ENCODE assay signal across 4 cellular contexts in genomic region chrX:1192196-1192595, GRCh38. TPM values are rescaled to one million over a fixed set of nuclear protein-coding genes. Genes with fewer than 3 reads are reported as not detected.
"Had no signal": no experiment of that assay in that cellular context is flagged by ENCODE, and none has a peak within 500 bp of the region (broad histone marks: within the 10 kb centered on the region; RNA-seq: fewer than 3 reads in every experiment).

No MANE protein-coding gene starts in this region.

RNA-seq across cellular contexts. Expression of gene CRLF2, which starts 20.3 kb away (rescaled TPM):
- total RNA-seq: LHCN-M2, MCF 10A, Right ventricle myocardium inferior, RPMI7951 had no signal
